In the genomic region with DNA sequence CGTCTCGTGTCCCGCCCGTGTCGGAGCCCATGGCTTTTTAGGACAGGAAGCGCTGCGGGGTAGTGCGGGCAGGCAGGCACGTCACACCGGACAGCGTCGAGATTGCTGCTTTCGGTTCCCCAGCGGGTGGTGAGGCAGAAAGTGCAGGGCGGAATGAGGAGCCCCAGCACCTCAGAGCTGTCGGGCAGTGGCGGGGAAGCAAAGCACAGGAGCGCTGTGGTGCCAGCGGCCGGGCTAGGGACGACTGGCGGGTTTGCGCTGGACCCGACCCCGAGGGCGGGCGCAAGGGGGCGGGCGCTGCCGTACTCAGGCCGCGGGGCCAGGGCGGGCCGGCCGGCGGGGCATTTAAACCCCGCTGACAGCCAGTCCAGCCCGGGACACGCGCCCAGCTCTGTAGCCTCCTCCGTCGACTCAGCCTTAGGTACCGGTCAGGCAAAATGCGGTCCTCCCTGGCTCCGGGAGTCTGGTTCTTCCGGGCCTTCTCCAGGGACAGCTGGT, we compare ENCODE assay signal across 8 cellular contexts. TPM values are rescaled to one million over a fixed set of nuclear protein-coding genes. Genes with fewer than 3 reads are reported as not detected.
DNase-seq lines count a peak whose midpoint lies in the region; ATAC-seq and TF ChIP-seq lines count a peak whose summit lies in the region.

A gene (plus strand): TSS at position 375 of the 498 bp plus-strand sequence. CDS start 63 bp downstream, at position 438.

- intact Hi-C loops in A673 (cut with micrococcal nuclease; ENCODE audit: unreplicated experiment) = no loop called here
- intact Hi-C loops in activated T-helper 2 cell treated with anti-CD3 and anti-CD28 coated beads, Interferon-gamma antibody, Interleukin-2, Interleukin-4, amounts not matched to agents 10 μg/mL and 5 μg/mL and 100 μg/mL, durations not matched to agents 14 hours and 24 hours and 36 hours (cut with micrococcal nuclease) = loop anchor here (5.0 kb wide), 1 partner anchor 49 kb away; a partner anchor contains a TSS
- intact Hi-C loops in upper lobe of right lung (cut with DNase I) = no loop called here

- H3K36me3 Mint-ChIP-seq in activated T-helper 2 cell treated with anti-CD3 and anti-CD28 coated beads, Interferon-gamma antibody, Interleukin-2, Interleukin-4, amounts not matched to agents 10 μg/mL and 5 μg/mL and 100 μg/mL, durations not matched to agents 14 hours and 24 hours and 36 hours (ENCODE audit: low read depth) = no peaks in the 10 kb centered on the region
- no peaks in the 10 kb centered on the region for H3K36me3 Mint-ChIP-seq in glutamatergic neuron (ENCODE audit: unreplicated experiment)

- H3K36me3 ChIP-seq in A673 (ENCODE audit: insufficient read depth, low read length, poor library complexity, severe bottlenecking) = no peaks in the 10 kb centered on the region
- no peaks in the 10 kb centered on the region for H3K36me3 ChIP-seq in upper lobe of right lung

- H3K27me3 ChIP-seq in A673 (replicated peaks; ENCODE audit: insufficient read depth, low read depth, low read length, poor library complexity) = peaks cover 64% of the 10 kb centered on the region
- H3K27me3 ChIP-seq in upper lobe of right lung = peaks cover 14% of the 10 kb centered on the region

- H3K9me3 Mint-ChIP-seq in activated T-helper 2 cell treated with anti-CD3 and anti-CD28 coated beads, Interferon-gamma antibody, Interleukin-2, Interleukin-4, amounts not matched to agents 10 μg/mL and 5 μg/mL and 100 μg/mL, durations not matched to agents 14 hours and 24 hours and 36 hours = no peaks in the 10 kb centered on the region
- no peaks in the 10 kb centered on the region for H3K9me3 Mint-ChIP-seq in glutamatergic neuron (ENCODE audit: unreplicated experiment)

- DNase-seq in A673 (ENCODE audit: low spot score) (peak; percentile 48), NCI-H526 treated with DMSO at 0.1 percent for 48 hours (lab: John Stamatoyannopoulos, UW) (peak; percentile 55), glutamatergic neuron (peak; percentile 76), nucleus accumbens (lab: John Stamatoyannopoulos, UW) (peak in 30 of 56 donors; percentile 17 to 72 (median 34)), upper lobe of right lung (peak; percentile 88)
- peak; percentile 40 for DNase-seq in activated T-helper 2 cell treated with anti-CD3 and anti-CD28 coated beads, Interferon-gamma antibody, Interleukin-2, Interleukin-4, amounts not matched to agents 10 μg/mL and 5 μg/mL and 100 μg/mL, durations not matched to agents 14 hours and 24 hours and 36 hours (ENCODE audit: low spot score)

- POLR2A ChIA-PET in A673 (lab: Charles Lee; ENCODE audit: low non-redundant PET) = no interaction called here

- peaks cover 43% of the 10 kb centered on the region for H3K27me3 Mint-ChIP-seq in activated T-helper 2 cell treated with anti-CD3 and anti-CD28 coated beads, Interferon-gamma antibody, Interleukin-2, Interleukin-4, amounts not matched to agents 10 μg/mL and 5 μg/mL and 100 μg/mL, durations not matched to agents 14 hours and 24 hours and 36 hours (ENCODE audit: low read depth)
- H3K27me3 Mint-ChIP-seq in glutamatergic neuron (ENCODE audit: unreplicated experiment) = peaks cover 12% of the 10 kb centered on the region

- H3K4me3 ChIP-seq in A673 (ENCODE audit: low read depth, low read length, poor library complexity, severe bottlenecking) (peak within 1 kb of the TSS; percentile 38), upper lobe of right lung (peak within 1 kb of the TSS; percentile 70)

- BruUV-seq in A673 (replicated peaks; lab: Mats Ljungman, UMichigan) = no TSS peak

- no peaks in the 10 kb centered on the region for H3K4me1 ChIP-seq in A673 (ENCODE audit: insufficient read depth, low read length, poor library complexity, severe bottlenecking)
- peaks cover 7% of the 10 kb centered on the region for H3K4me1 ChIP-seq in upper lobe of right lung

- peak within 1 kb of the TSS; percentile 45 for H3K27ac Mint-ChIP-seq in activated T-helper 2 cell treated with anti-CD3 and anti-CD28 coated beads, Interferon-gamma antibody, Interleukin-2, Interleukin-4, amounts not matched to agents 10 μg/mL and 5 μg/mL and 100 μg/mL, durations not matched to agents 14 hours and 24 hours and 36 hours
- no peak within 1 kb of the TSS for H3K27ac Mint-ChIP-seq in glutamatergic neuron (ENCODE audit: unreplicated experiment)

- CTCF ChIA-PET in A673 (lab: Charles Lee) = no interaction called here

- H3K4me1 Mint-ChIP-seq in activated T-helper 2 cell treated with anti-CD3 and anti-CD28 coated beads, Interferon-gamma antibody, Interleukin-2, Interleukin-4, amounts not matched to agents 10 μg/mL and 5 μg/mL and 100 μg/mL, durations not matched to agents 14 hours and 24 hours and 36 hours (ENCODE audit: low read depth) = peaks cover 7% of the 10 kb centered on the region
- H3K4me1 Mint-ChIP-seq in glutamatergic neuron (ENCODE audit: low read depth, unreplicated experiment) = no peaks in the 10 kb centered on the region

- TF ChIP-seq CTCF in A673 (conservative IDR thresholded peaks at IDR 0.05; ENCODE audit: low read depth, low read length) = no peak
- peak; percentile 11 for TF ChIP-seq CTCF in glutamatergic neuron (IDR thresholded peaks at IDR 0.05; ENCODE audit: partially characterized antibody, unreplicated experiment)
- TF ChIP-seq CTCF in upper lobe of right lung (IDR thresholded peaks at IDR 0.05) = peak; percentile 33

- ATAC-seq in GM18508 (IDR thresholded peaks at IDR 0.05; ENCODE audit: insufficient read depth, unreplicated experiment) (peak; percentile 83), HG02870 (IDR thresholded peaks at IDR 0.05; ENCODE audit: unreplicated experiment) (peak; percentile 84), upper lobe of right lung (peak; percentile 95)

- H3K9me3 ChIP-seq in A673 (ENCODE audit: low read depth, low read length, poor library complexity, severe bottlenecking) (no peaks in the 10 kb centered on the region), upper lobe of right lung (no peaks in the 10 kb centered on the region)

- no peak within 1 kb of the TSS for H3K27ac ChIP-seq in A673 (ENCODE audit: low read depth, low read length, poor library complexity, severe bottlenecking)
- H3K27ac ChIP-seq in upper lobe of right lung = peak within 1 kb of the TSS; percentile 78

- H3K4me3 Mint-ChIP-seq in activated T-helper 2 cell treated with anti-CD3 and anti-CD28 coated beads, Interferon-gamma antibody, Interleukin-2, Interleukin-4, amounts not matched to agents 10 μg/mL and 5 μg/mL and 100 μg/mL, durations not matched to agents 14 hours and 24 hours and 36 hours (ENCODE audit: low read depth) = peak within 1 kb of the TSS; percentile 78
- H3K4me3 Mint-ChIP-seq in glutamatergic neuron (ENCODE audit: unreplicated experiment) = peak within 1 kb of the TSS; percentile 84

RNA-seq across cellular contexts. Expression of the gene that starts here (rescaled TPM):
- total RNA-seq in A673 (2021) = 0.26 TPM in 1 of 2 replicates, not detected in the other
- 0.44 and 0.52 TPM in 2 replicates for total RNA-seq in activated T-helper 2 cell treated with anti-CD3 and anti-CD28 coated beads, Interferon-gamma antibody, Interleukin-2, Interleukin-4, amounts not matched to agents 10 μg/mL and 5 μg/mL and 100 μg/mL, durations not matched to agents 14 hours and 24 hours and 36 hours
- total RNA-seq in glutamatergic neuron (ENCODE audit: unreplicated experiment) = 0.74 TPM
- total RNA-seq in upper lobe of right lung = 25.1 TPM

Comparison
In these comparisons a context has a peak if more than half of its experiments do, and no peak if none do; other contexts are left out.
1. RNA of the gene that starts here (total RNA-seq): 25.1 TPM in upper lobe of right lung (single experiment); 0.74 TPM in glutamatergic neuron (single experiment), 0.44 to 0.52 TPM in activated T-helper 2 cell treated with anti-CD3 and anti-CD28 coated beads, Interferon-gamma antibody, Interleukin-2, Interleukin-4, amounts not matched to agents 10 μg/mL and 5 μg/mL and 100 μg/mL, durations not matched to agents 14 hours and 24 hours and 36 hours and 0.26 TPM in A673; every median in the first group is over 10 times any median in the second.
2. Peak in DNase-seq and H3K4me3 ChIP-seq in A673; RNA of the gene not detected or under 1 TPM.
3. Peak in DNase-seq in activated T-helper 2 cell treated with anti-CD3 and anti-CD28 coated beads, Interferon-gamma antibody, Interleukin-2, Interleukin-4, amounts not matched to agents 10 μg/mL and 5 μg/mL and 100 μg/mL, durations not matched to agents 14 hours and 24 hours and 36 hours; RNA of the gene not detected or under 1 TPM.
4. Peak in DNase-seq in glutamatergic neuron; RNA of the gene not detected or under 1 TPM.
5. DNase-seq: peak in every context shown above with its lines; median percentile 88 in upper lobe of right lung; 76 in glutamatergic neuron; 55 in NCI-H526 treated with DMSO at 0.1 percent for 48 hours; 48 in A673; 40 in activated T-helper 2 cell treated with anti-CD3 and anti-CD28 coated beads, Interferon-gamma antibody, Interleukin-2, Interleukin-4, amounts not matched to agents 10 μg/mL and 5 μg/mL and 100 μg/mL, durations not matched to agents 14 hours and 24 hours and 36 hours; 34 in nucleus accumbens.
6. Peak in every context shown above with its lines, with median percentiles within 50 percentile points of each other: ATAC-seq.